15 cellular contexts compared by ENCODE assay signal in genomic region chr1:214124281-214124805, GRCh38.
"Had no signal": no experiment of that assay in that cellular context is flagged by ENCODE, and none has a peak within 500 bp of the region (broad histone marks: within the 10 kb centered on the region; RNA-seq: fewer than 3 reads in every experiment).

No MANE protein-coding gene starts in this region.

- H3K9me3 ChIP-seq: esophagus muscularis mucosa, ovary, tibial nerve had no signal

- H3K27ac Mint-ChIP-seq: activated naive CD8-positive, alpha-beta T cell; activated T-cell treated with anti-CD3 and anti-CD28 coated beads, Interleukin-2, amount 50 U/mL, for 24 hours; stimulated activated memory B cell treated with anti-CD40 and anti-IgM and Interleukin-4, amounts not matched to agents 10 μg/mL and 1 μg/mL and 100 μg/mL, for 72 hours; T-helper 17 cell had no signal

- ATAC-seq: activated CD4-positive, CD25-positive, alpha-beta regulatory T cell treated with anti-CD3 and anti-CD28 coated beads, Interleukin-2, amount 50 U/mL, for 24 hours; left colon; stimulated activated memory B cell treated with anti-CD40 and anti-IgM and Interleukin-4, amounts not matched to agents 10 μg/mL and 1 μg/mL and 100 μg/mL, for 72 hours; T-helper 17 cell had no signal

- DNase-seq: activated effector memory CD4-positive, alpha-beta T cell treated with anti-CD3 and anti-CD28 coated beads, Interleukin-2, amount 50 U/mL, for 16 hours; activated T-cell treated with anti-CD3 and anti-CD28 coated beads, Interleukin-2, amount 50 U/mL, for 24 hours; dorsolateral prefrontal cortex; left colon; ovary; right cardiac atrium; stimulated activated CD4-positive, alpha-beta T cell treated with anti-CD3 and anti-CD28 coated beads, Interleukin-1b, Interleukin-23, amount 100 ng/mL, for 48 hours; T-helper 17 cell had no signal

- H3K27me3 ChIP-seq: dorsolateral prefrontal cortex, ovary, tibial nerve had no signal

- H3K27ac ChIP-seq: dorsolateral prefrontal cortex, esophagus muscularis mucosa, ovary, tibial nerve had no signal

- H3K4me1 Mint-ChIP-seq: stimulated activated memory B cell treated with anti-CD40 and anti-IgM and Interleukin-4, amounts not matched to agents 10 μg/mL and 1 μg/mL and 100 μg/mL, for 72 hours had no signal

- H3K4me1 ChIP-seq: esophagus muscularis mucosa had no signal

- H3K36me3 ChIP-seq: esophagus muscularis mucosa, ovary, tibial nerve had no signal

- FAIRE-seq: bronchial epithelial cell had no signal

- H3K4me3 ChIP-seq: dorsolateral prefrontal cortex, esophagus muscularis mucosa, ovary, tibial nerve had no signal

- H3K4me3 Mint-ChIP-seq: activated naive CD8-positive, alpha-beta T cell; activated T-cell treated with anti-CD3 and anti-CD28 coated beads, Interleukin-2, amount 50 U/mL, for 24 hours; neural crest cell; stimulated activated memory B cell treated with anti-CD40 and anti-IgM and Interleukin-4, amounts not matched to agents 10 μg/mL and 1 μg/mL and 100 μg/mL, for 72 hours; T-helper 17 cell had no signal

- H3K36me3 Mint-ChIP-seq: activated naive CD8-positive, alpha-beta T cell; stimulated activated memory B cell treated with anti-CD40 and anti-IgM and Interleukin-4, amounts not matched to agents 10 μg/mL and 1 μg/mL and 100 μg/mL, for 72 hours had no signal

- H3K9me3 Mint-ChIP-seq: stimulated activated memory B cell treated with anti-CD40 and anti-IgM and Interleukin-4, amounts not matched to agents 10 μg/mL and 1 μg/mL and 100 μg/mL, for 72 hours had no signal
